1 cellular context compared by ENCODE assay signal in the genomic region with DNA sequence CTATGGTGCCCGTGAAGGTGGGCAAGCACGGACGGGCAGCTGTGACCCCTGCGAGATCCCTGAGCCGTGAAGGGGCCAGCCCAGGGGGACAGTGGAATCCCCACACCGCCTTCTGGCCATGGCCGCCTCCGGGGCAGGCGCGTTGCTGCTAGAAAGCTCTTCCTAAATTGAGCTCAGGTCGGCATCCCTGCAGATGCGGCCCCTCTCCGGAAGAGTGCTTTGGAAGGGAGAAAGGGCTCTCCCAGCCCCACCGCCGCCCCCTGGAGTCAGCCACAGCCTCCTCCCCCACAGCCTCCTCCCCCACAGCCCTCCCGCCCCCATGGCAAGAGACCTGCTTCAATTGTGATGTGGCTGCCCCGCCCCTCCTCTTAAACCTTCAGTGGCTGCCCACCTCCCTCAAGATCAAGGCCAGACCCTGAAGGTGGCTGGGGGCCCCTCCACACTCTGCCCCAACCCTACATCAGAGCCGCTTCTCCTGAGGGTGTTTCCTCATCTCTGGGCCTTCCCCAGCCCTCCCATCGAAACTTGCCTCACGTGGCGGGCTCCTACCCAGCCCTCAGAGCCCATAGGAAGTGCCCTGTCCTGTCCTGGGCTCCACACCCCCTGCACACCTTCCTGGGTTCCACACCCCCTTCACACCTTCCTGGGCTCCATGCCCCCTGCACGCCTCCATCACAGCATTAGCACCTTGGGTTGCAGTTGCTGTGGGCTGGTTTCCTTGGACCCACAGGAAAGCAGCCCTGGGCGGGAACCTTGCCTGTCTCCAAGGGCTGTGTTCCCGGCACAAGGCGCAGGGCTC.
TF ChIP-seq lines count a peak whose summit lies in the region.

No MANE protein-coding gene starts in this region.

TF ChIP-seq in WTC11, 78 proteins besides CTCF, POLR2A, EP300 and RAD21:
- no peak for TF ChIP-seq NR3C1 (CRISPR knock-in tag; conservative IDR thresholded peaks at IDR 0.05; ENCODE audit: low read depth)
- no peak for TF ChIP-seq ZNF423 (CRISPR knock-in tag; IDR thresholded peaks at IDR 0.05)
- no peak for TF ChIP-seq ZNF138 (CRISPR knock-in tag; conservative IDR thresholded peaks at IDR 0.05)
- no peak for TF ChIP-seq MYBL2 (CRISPR knock-in tag; IDR thresholded peaks at IDR 0.05)
- TF ChIP-seq EMX1 (CRISPR knock-in tag; IDR thresholded peaks at IDR 0.05), result no peak
- TF ChIP-seq, protein P1, sequence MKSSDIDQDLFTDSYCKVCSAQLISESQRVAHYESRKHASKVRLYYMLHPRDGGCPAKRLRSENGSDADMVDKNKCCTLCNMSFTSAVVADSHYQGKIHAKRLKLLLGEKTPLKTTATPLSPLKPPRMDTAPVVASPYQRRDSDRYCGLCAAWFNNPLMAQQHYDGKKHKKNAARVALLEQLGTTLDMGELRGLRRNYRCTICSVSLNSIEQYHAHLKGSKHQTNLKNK (CRISPR knock-in tag; IDR thresholded peaks at IDR 0.05), result no peak
- TF ChIP-seq, protein P2, sequence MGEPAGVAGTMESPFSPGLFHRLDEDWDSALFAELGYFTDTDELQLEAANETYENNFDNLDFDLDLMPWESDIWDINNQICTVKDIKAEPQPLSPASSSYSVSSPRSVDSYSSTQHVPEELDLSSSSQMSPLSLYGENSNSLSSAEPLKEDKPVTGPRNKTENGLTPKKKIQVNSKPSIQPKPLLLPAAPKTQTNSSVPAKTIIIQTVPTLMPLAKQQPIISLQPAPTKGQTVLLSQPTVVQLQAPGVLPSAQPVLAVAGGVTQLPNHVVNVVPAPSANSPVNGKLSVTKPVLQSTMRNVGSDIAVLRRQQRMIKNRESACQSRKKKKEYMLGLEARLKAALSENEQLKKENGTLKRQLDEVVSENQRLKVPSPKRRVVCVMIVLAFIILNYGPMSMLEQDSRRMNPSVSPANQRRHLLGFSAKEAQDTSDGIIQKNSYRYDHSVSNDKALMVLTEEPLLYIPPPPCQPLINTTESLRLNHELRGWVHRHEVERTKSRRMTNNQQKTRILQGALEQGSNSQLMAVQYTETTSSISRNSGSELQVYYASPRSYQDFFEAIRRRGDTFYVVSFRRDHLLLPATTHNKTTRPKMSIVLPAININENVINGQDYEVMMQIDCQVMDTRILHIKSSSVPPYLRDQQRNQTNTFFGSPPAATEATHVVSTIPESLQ (CRISPR knock-in tag; IDR thresholded peaks at IDR 0.05), result no peak
- TF ChIP-seq, protein P3, sequence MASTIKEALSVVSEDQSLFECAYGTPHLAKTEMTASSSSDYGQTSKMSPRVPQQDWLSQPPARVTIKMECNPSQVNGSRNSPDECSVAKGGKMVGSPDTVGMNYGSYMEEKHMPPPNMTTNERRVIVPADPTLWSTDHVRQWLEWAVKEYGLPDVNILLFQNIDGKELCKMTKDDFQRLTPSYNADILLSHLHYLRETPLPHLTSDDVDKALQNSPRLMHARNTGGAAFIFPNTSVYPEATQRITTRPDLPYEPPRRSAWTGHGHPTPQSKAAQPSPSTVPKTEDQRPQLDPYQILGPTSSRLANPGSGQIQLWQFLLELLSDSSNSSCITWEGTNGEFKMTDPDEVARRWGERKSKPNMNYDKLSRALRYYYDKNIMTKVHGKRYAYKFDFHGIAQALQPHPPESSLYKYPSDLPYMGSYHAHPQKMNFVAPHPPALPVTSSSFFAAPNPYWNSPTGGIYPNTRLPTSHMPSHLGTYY (CRISPR knock-in tag; IDR thresholded peaks at IDR 0.05), result no peak
- no peak for TF ChIP-seq ESRRA (CRISPR knock-in tag; IDR thresholded peaks at IDR 0.05; ENCODE audit: borderline replicate concordance)
- no peak for TF ChIP-seq TEAD4 (CRISPR knock-in tag; IDR thresholded peaks at IDR 0.05)
- TF ChIP-seq FOXJ3 (CRISPR knock-in tag; IDR thresholded peaks at IDR 0.05; ENCODE audit: borderline replicate concordance), result no peak
